ENCODE assay signal across 29 cellular contexts in genomic region chr4:38230821-38231583, GRCh38.
A peak's percentile ranks its signal among the peaks of the same experiment; 100 is the strongest.
DNase-seq lines count a peak whose midpoint lies in the region; ATAC-seq and TF ChIP-seq lines count a peak whose summit lies in the region.
"Had no signal": no experiment of that assay in that cellular context is flagged by ENCODE, and none has a peak within 500 bp of the region (broad histone marks: within the 10 kb centered on the region; RNA-seq: fewer than 3 reads in every experiment).

No MANE protein-coding gene starts in this region.

- H3K4me2 ChIP-seq in hepatocyte: peak overlapping the region; percentile 20
- H3K4me2 ChIP-seq: A549 had no signal

- no peaks in the 10 kb centered on the region for H3K27me3 Mint-ChIP-seq in progenitor cell of endocrine pancreas
- H3K27me3 Mint-ChIP-seq in stimulated activated naive B cell treated with anti-CD40 and anti-IgM and Interleukin-4, amounts not matched to agents 10 μg/mL and 1 μg/mL and 100 μg/mL, for 72 hours: peaks cover 12 to 22% of the 10 kb centered on the region in 2 donors
- H3K27me3 Mint-ChIP-seq: CD4-positive, alpha-beta T cell had no signal

- no peak overlapping the region for H3K4me3 ChIP-seq in RWPE2 (ENCODE audit: severe bottlenecking)
- no peak overlapping the region for H3K4me3 ChIP-seq in hepatocyte
- H3K4me3 ChIP-seq: A549 had no signal

- 86% methylated on average over 7 of the region's 7 CpGs for WGBS in hepatocyte (ENCODE audit: low lambda C conversion rate, missing lambda C conversion rate)

- H3K9me3 Mint-ChIP-seq in progenitor cell of endocrine pancreas (ENCODE audit: low read depth): peaks cover 9% of the 10 kb centered on the region
- no peaks in the 10 kb centered on the region for H3K9me3 Mint-ChIP-seq in stimulated activated naive B cell treated with anti-CD40 and anti-IgM and Interleukin-4, amounts not matched to agents 10 μg/mL and 1 μg/mL and 100 μg/mL, for 72 hours
- H3K9me3 Mint-ChIP-seq: activated naive CD4-positive, alpha-beta T cell treated with anti-CD3 and anti-CD28 coated beads for 36 hours; CD4-positive, alpha-beta T cell; memory B cell had no signal

- H3K9me3 ChIP-seq in RWPE2 (ENCODE audit: severe bottlenecking): no peaks in the 10 kb centered on the region
- H3K9me3 ChIP-seq in hepatocyte (ENCODE audit: low read depth): no peaks in the 10 kb centered on the region
- H3K9me3 ChIP-seq: A549 had no signal

- H3K4me1 ChIP-seq in RWPE2 (ENCODE audit: insufficient read depth, poor library complexity, severe bottlenecking): peaks cover 17% of the 10 kb centered on the region
- peaks cover 19% of the 10 kb centered on the region for H3K4me1 ChIP-seq in hepatocyte (ENCODE audit: insufficient read depth)
- H3K4me1 ChIP-seq: A549 had no signal

- H3K27ac ChIP-seq in 22Rv1 (peak overlapping the region; percentile 81), RWPE2 (ENCODE audit: poor library complexity, severe bottlenecking) (peak overlapping the region; percentile 23), hepatocyte (peak overlapping the region; percentile 97)
- H3K27ac ChIP-seq: A549 had no signal

- H3K4me3 Mint-ChIP-seq in progenitor cell of endocrine pancreas (ENCODE audit: low read depth): no peak overlapping the region
- no peak overlapping the region for H3K4me3 Mint-ChIP-seq in stimulated activated naive B cell treated with anti-CD40 and anti-IgM and Interleukin-4, amounts not matched to agents 10 μg/mL and 1 μg/mL and 100 μg/mL, for 72 hours
- H3K4me3 Mint-ChIP-seq: activated CD8-positive, alpha-beta memory T cell treated with anti-CD3 and anti-CD28 coated beads, Interleukin-2, amount 10 ng/mL, durations not matched to agents 7 days and 5 days; activated naive CD4-positive, alpha-beta T cell treated with anti-CD3 and anti-CD28 coated beads for 36 hours; CD4-positive, alpha-beta T cell; memory B cell; naive B cell had no signal

- no peak for DNase-seq in RWPE2 (ENCODE audit: low spot score)
- DNase-seq in hepatocyte (ENCODE audit: low spot score): no peak
- no peak for DNase-seq in progenitor cell of endocrine pancreas (ENCODE audit: low spot score, unreplicated experiment)
- DNase-seq in ureter (ENCODE audit: low spot score): no peak
- no peak for DNase-seq in stimulated activated naive B cell treated with anti-CD40 and anti-IgM and Interleukin-4, amounts not matched to agents 10 μg/mL and 1 μg/mL and 100 μg/mL, for 72 hours
- DNase-seq: activated CD4-positive, CD25-positive, alpha-beta regulatory T cell; activated CD8-positive, alpha-beta memory T cell treated with anti-CD3 and anti-CD28 coated beads, Interleukin-2, amount 10 ng/mL, durations not matched to agents 7 days and 5 days; activated naive CD4-positive, alpha-beta T cell treated with anti-CD3 and anti-CD28 coated beads for 36 hours; AML-193; amniotic stem cell; CD4-positive, alpha-beta T cell; DMS 273 treated with DMSO at 0.1 percent for 48 hours; effector memory CD4-positive, alpha-beta T cell; EL; erythroblast; foreskin melanocyte; Kasumi-1; left cardiac atrium; MV-4-11; naive B cell; NCI-H1694; NCI-H524; retina; stimulated activated CD4-positive, alpha-beta T cell treated with anti-CD3 and anti-CD28 coated beads, Interleukin-2, amount 100 ng/mL, for 24 hours had no signal

- H2AFZ ChIP-seq in hepatocyte: no peak overlapping the region

- H3K36me3 ChIP-seq in RWPE2 (ENCODE audit: low read depth) (no peaks in the 10 kb centered on the region), hepatocyte (replicated peaks; ENCODE audit: insufficient read depth, low read depth) (no peaks in the 10 kb centered on the region)

- peak overlapping the region; percentile 94 for H3K27ac Mint-ChIP-seq in progenitor cell of endocrine pancreas
- H3K27ac Mint-ChIP-seq in stimulated activated naive B cell treated with anti-CD40 and anti-IgM and Interleukin-4, amounts not matched to agents 10 μg/mL and 1 μg/mL and 100 μg/mL, for 72 hours: no peak overlapping the region
- H3K27ac Mint-ChIP-seq: activated CD8-positive, alpha-beta memory T cell treated with anti-CD3 and anti-CD28 coated beads, Interleukin-2, amount 10 ng/mL, durations not matched to agents 7 days and 5 days; activated naive CD4-positive, alpha-beta T cell treated with anti-CD3 and anti-CD28 coated beads for 36 hours; CD4-positive, alpha-beta T cell; memory B cell had no signal

- H3K79me2 ChIP-seq in hepatocyte: no peaks in the 10 kb centered on the region

- peaks cover 37% of the 10 kb centered on the region for H3K4me1 Mint-ChIP-seq in progenitor cell of endocrine pancreas (ENCODE audit: low read depth)
- H3K4me1 Mint-ChIP-seq in stimulated activated naive B cell treated with anti-CD40 and anti-IgM and Interleukin-4, amounts not matched to agents 10 μg/mL and 1 μg/mL and 100 μg/mL, for 72 hours: no peaks in the 10 kb centered on the region
- H3K4me1 Mint-ChIP-seq: activated CD8-positive, alpha-beta memory T cell treated with anti-CD3 and anti-CD28 coated beads, Interleukin-2, amount 10 ng/mL, durations not matched to agents 7 days and 5 days; naive B cell had no signal

- TF ChIP-seq CTCF in 22Rv1 (IDR thresholded peaks at IDR 0.05) (no peak), RWPE2 (IDR thresholded peaks at IDR 0.05; ENCODE audit: poor library complexity, severe bottlenecking) (no peak), hepatocyte (IDR thresholded peaks at IDR 0.05; ENCODE audit: poor library complexity) (no peak), progenitor cell of endocrine pancreas (IDR thresholded peaks at IDR 0.05; ENCODE audit: unreplicated experiment) (no peak)

- no peaks in the 10 kb centered on the region for H3K36me3 Mint-ChIP-seq in progenitor cell of endocrine pancreas (ENCODE audit: insufficient read depth)
- peaks cover 0 to 3% of the 10 kb centered on the region in 2 donors for H3K36me3 Mint-ChIP-seq in stimulated activated naive B cell treated with anti-CD40 and anti-IgM and Interleukin-4, amounts not matched to agents 10 μg/mL and 1 μg/mL and 100 μg/mL, for 72 hours
- H3K36me3 Mint-ChIP-seq: activated CD8-positive, alpha-beta memory T cell treated with anti-CD3 and anti-CD28 coated beads, Interleukin-2, amount 10 ng/mL, durations not matched to agents 7 days and 5 days; memory B cell had no signal

- ATAC-seq in RWPE2 (ENCODE audit: low read depth) (peak; percentile 11; the same call in 1 of the 3 replicates), HG03045 (IDR thresholded peaks at IDR 0.05; ENCODE audit: unreplicated experiment) (no peak), HG03135 (IDR thresholded peaks at IDR 0.05; ENCODE audit: unreplicated experiment) (no peak)
- no peak for ATAC-seq in stimulated activated naive B cell treated with anti-CD40 and anti-IgM and Interleukin-4, amounts not matched to agents 10 μg/mL and 1 μg/mL and 100 μg/mL, for 72 hours (replicated peaks)
- ATAC-seq: A549; activated CD8-positive, alpha-beta memory T cell treated with anti-CD3 and anti-CD28 coated beads, Interleukin-2, amount 10 ng/mL, durations not matched to agents 7 days and 5 days; left cardiac atrium had no signal

- no peaks in the 10 kb centered on the region for H4K20me1 ChIP-seq in hepatocyte (ENCODE audit: insufficient read depth, poor library complexity, severe bottlenecking)

- H3K9me2 ChIP-seq in hepatocyte (replicated peaks; ENCODE audit: insufficient read depth): no peaks in the 10 kb centered on the region

- H3K27me3 ChIP-seq in RWPE2 (ENCODE audit: insufficient read depth, poor library complexity, severe bottlenecking): no peaks in the 10 kb centered on the region
- no peaks in the 10 kb centered on the region for H3K27me3 ChIP-seq in hepatocyte

Comparison
In these comparisons a context has a peak if more than half of its experiments do, and no peak if none do; other contexts are left out.
1. H3K27ac ChIP-seq: peak in every context shown above with its lines; median percentile 97 in hepatocyte; 81 in 22Rv1; 23 in RWPE2.